27 cellular contexts compared by ENCODE assay signal in the genomic region with DNA sequence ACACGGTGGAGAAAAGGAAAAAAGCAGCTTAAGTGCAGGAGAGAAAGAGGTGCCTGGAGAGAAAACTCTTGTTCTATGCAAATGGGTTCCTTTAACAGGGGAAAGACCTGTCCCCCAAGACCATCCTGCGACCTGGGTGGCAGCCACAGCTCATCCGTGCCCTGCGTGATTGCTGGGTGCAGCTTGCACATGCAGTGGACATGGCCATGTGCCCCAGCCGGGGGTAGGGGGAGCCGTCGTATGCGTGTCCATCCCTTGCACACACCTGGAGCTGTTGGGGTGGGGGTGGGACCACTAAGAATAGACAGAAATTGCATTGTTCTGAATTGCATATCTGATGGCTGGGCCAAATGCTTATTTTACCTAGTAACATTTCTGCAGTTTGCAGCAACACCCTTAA.
"Had no signal": no experiment of that assay in that cellular context is flagged by ENCODE, and none has a peak within 500 bp of the region (broad histone marks: within the 10 kb centered on the region; RNA-seq: fewer than 3 reads in every experiment).

No MANE protein-coding gene starts in this region.

- ATAC-seq: stimulated activated effector memory CD8-positive, alpha-beta T cell treated with anti-CD3 and anti-CD28 coated beads, Interleukin-12 subunit alpha, Interleukin-12 subunit beta, amount 100 ng/mL, for 72 hours; stimulated activated memory B cell treated with anti-CD40 and anti-IgM and Interleukin-4, amounts not matched to agents 10 μg/mL and 1 μg/mL and 100 μg/mL, for 72 hours; stimulated activated naive B cell treated with anti-CD40 and anti-IgM and Interleukin-4, amounts not matched to agents 10 μg/mL and 1 μg/mL and 100 μg/mL, for 72 hours; stimulated activated naive CD8-positive, alpha-beta T cell treated with anti-CD3 and anti-CD28 coated beads, Interleukin-15, amount 100 ng/mL, for 72 hours; stimulated activated naive CD8-positive, alpha-beta T cell treated with anti-CD3 and anti-CD28 coated beads, Interleukin-15, Interleukin-2, amounts not matched to agents 100 U/mL and 50 U/mL, for 24 hours; upper lobe of right lung had no signal

- H3K27me3 Mint-ChIP-seq: stimulated activated memory B cell treated with anti-CD40 and anti-IgM and Interleukin-4, amounts not matched to agents 10 μg/mL and 1 μg/mL and 100 μg/mL, for 72 hours; stimulated activated naive B cell treated with anti-CD40 and anti-IgM and Interleukin-4, amounts not matched to agents 10 μg/mL and 1 μg/mL and 100 μg/mL, for 72 hours; stimulated activated naive CD8-positive, alpha-beta T cell treated with anti-CD3 and anti-CD28 coated beads, Interleukin-15, amount 100 ng/mL, for 72 hours; stimulated activated naive CD8-positive, alpha-beta T cell treated with anti-CD3 and anti-CD28 coated beads, Interleukin-15, Interleukin-2, amounts not matched to agents 100 ng/mL and 50 ng/mL, for 24 hours had no signal

- H3K9me3 Mint-ChIP-seq: stimulated activated effector memory CD8-positive, alpha-beta T cell treated with anti-CD3 and anti-CD28 coated beads, Interleukin-12 subunit alpha, Interleukin-12 subunit beta, amount 100 ng/mL, for 72 hours; stimulated activated memory B cell treated with anti-CD40 and anti-IgM and Interleukin-4, amounts not matched to agents 10 μg/mL and 1 μg/mL and 100 μg/mL, for 72 hours; stimulated activated naive B cell treated with anti-CD40 and anti-IgM and Interleukin-4, amounts not matched to agents 10 μg/mL and 1 μg/mL and 100 μg/mL, for 72 hours; stimulated activated naive CD8-positive, alpha-beta T cell treated with anti-CD3 and anti-CD28 coated beads, Interleukin-15, amount 100 ng/mL, for 72 hours; stimulated activated naive CD8-positive, alpha-beta T cell treated with anti-CD3 and anti-CD28 coated beads, Interleukin-15, Interleukin-2, amounts not matched to agents 100 ng/mL and 50 ng/mL, for 24 hours had no signal

- FAIRE-seq: urothelium cell line had no signal

- H3K27ac ChIP-seq: stomach, suprapubic skin, testis, thoracic aorta, thyroid gland, tibial artery, tibial nerve, transverse colon, upper lobe of left lung, upper lobe of right lung, uterus, vagina had no signal

- H3K4me3 Mint-ChIP-seq: stimulated activated effector memory CD8-positive, alpha-beta T cell treated with anti-CD3 and anti-CD28 coated beads, Interleukin-12 subunit alpha, Interleukin-12 subunit beta, amount 100 ng/mL, for 72 hours; stimulated activated memory B cell treated with anti-CD40 and anti-IgM and Interleukin-4, amounts not matched to agents 10 μg/mL and 1 μg/mL and 100 μg/mL, for 72 hours; stimulated activated naive B cell treated with anti-CD40 and anti-IgM and Interleukin-4, amounts not matched to agents 10 μg/mL and 1 μg/mL and 100 μg/mL, for 72 hours; stimulated activated naive CD8-positive, alpha-beta T cell treated with anti-CD3 and anti-CD28 coated beads, Interleukin-15, amount 100 ng/mL, for 72 hours; stimulated activated naive CD8-positive, alpha-beta T cell treated with anti-CD3 and anti-CD28 coated beads, Interleukin-15, Interleukin-2, amounts not matched to agents 100 ng/mL and 50 ng/mL, for 24 hours; type B pancreatic cell had no signal

- DNase-seq: stimulated activated CD4-positive, alpha-beta T cell treated with anti-CD3 and anti-CD28 coated beads, Interleukin-2, amount 100 ng/mL, for 48 hours; stimulated activated CD4-positive, alpha-beta T cell treated with anti-CD3 and anti-CD28 coated beads, Interleukin-4, amount 100 ng/mL, for 1 hour; stimulated activated CD4-positive, alpha-beta T cell treated with anti-CD3 and anti-CD28 coated beads, Interleukin-4, amount 100 ng/mL, for 24 hours; stimulated activated CD4-positive, alpha-beta T cell treated with anti-CD3 and anti-CD28 coated beads, Interleukin-4, amount 100 ng/mL, for 4 hours; stimulated activated CD8-positive, alpha-beta memory T cell treated with anti-CD3 and anti-CD28 coated beads, Interleukin-4, amount 100 ng/mL, for 48 hours; stimulated activated naive B cell treated with anti-CD40 and anti-IgM and Interleukin-4, amounts not matched to agents 10 μg/mL and 1 μg/mL and 100 μg/mL, for 72 hours; stimulated activated naive CD4-positive, alpha-beta T cell; stimulated activated naive CD4-positive, alpha-beta T cell treated with Interleukin-2 at 50 U/mL for 16 hours; stimulated activated naive CD8-positive, alpha-beta T cell treated with anti-CD3 and anti-CD28 coated beads, Interleukin-15, amount 100 ng/mL, for 72 hours; stimulated activated naive CD8-positive, alpha-beta T cell treated with anti-CD3 and anti-CD28 coated beads, Interleukin-15, Interleukin-2, amounts not matched to agents 100 U/mL and 50 U/mL, for 24 hours; stomach; testis; thyroid gland; tibial artery; transverse colon; upper lobe of right lung; uterus had no signal

- H3K9me3 ChIP-seq: stomach, suprapubic skin, testis, thoracic aorta, thyroid gland, tibial artery, tibial nerve, transverse colon, upper lobe of left lung, upper lobe of right lung, uterus, vagina had no signal

- H3K36me3 ChIP-seq: stomach, suprapubic skin, thoracic aorta, thyroid gland, tibial artery, tibial nerve, transverse colon, upper lobe of left lung, upper lobe of right lung, uterus, vagina had no signal

- H3K36me3 Mint-ChIP-seq: stimulated activated effector memory CD8-positive, alpha-beta T cell treated with anti-CD3 and anti-CD28 coated beads, Interleukin-12 subunit alpha, Interleukin-12 subunit beta, amount 100 ng/mL, for 72 hours; stimulated activated memory B cell treated with anti-CD40 and anti-IgM and Interleukin-4, amounts not matched to agents 10 μg/mL and 1 μg/mL and 100 μg/mL, for 72 hours; stimulated activated naive B cell treated with anti-CD40 and anti-IgM and Interleukin-4, amounts not matched to agents 10 μg/mL and 1 μg/mL and 100 μg/mL, for 72 hours; type B pancreatic cell had no signal

- H3K4me1 Mint-ChIP-seq: stimulated activated effector memory CD8-positive, alpha-beta T cell treated with anti-CD3 and anti-CD28 coated beads, Interleukin-12 subunit alpha, Interleukin-12 subunit beta, amount 100 ng/mL, for 72 hours; stimulated activated memory B cell treated with anti-CD40 and anti-IgM and Interleukin-4, amounts not matched to agents 10 μg/mL and 1 μg/mL and 100 μg/mL, for 72 hours; stimulated activated naive B cell treated with anti-CD40 and anti-IgM and Interleukin-4, amounts not matched to agents 10 μg/mL and 1 μg/mL and 100 μg/mL, for 72 hours; stimulated activated naive CD8-positive, alpha-beta T cell treated with anti-CD3 and anti-CD28 coated beads, Interleukin-15, amount 100 ng/mL, for 72 hours had no signal

- H3K4me3 ChIP-seq: stomach, suprapubic skin, testis, thoracic aorta, thyroid gland, tibial artery, tibial nerve, transverse colon, upper lobe of left lung, upper lobe of right lung, uterus, vagina had no signal

- H3K27ac Mint-ChIP-seq: stimulated activated effector memory CD8-positive, alpha-beta T cell treated with anti-CD3 and anti-CD28 coated beads, Interleukin-12 subunit alpha, Interleukin-12 subunit beta, amount 100 ng/mL, for 72 hours; stimulated activated memory B cell treated with anti-CD40 and anti-IgM and Interleukin-4, amounts not matched to agents 10 μg/mL and 1 μg/mL and 100 μg/mL, for 72 hours; stimulated activated naive B cell treated with anti-CD40 and anti-IgM and Interleukin-4, amounts not matched to agents 10 μg/mL and 1 μg/mL and 100 μg/mL, for 72 hours; stimulated activated naive CD8-positive, alpha-beta T cell treated with anti-CD3 and anti-CD28 coated beads, Interleukin-15, amount 100 ng/mL, for 72 hours; stimulated activated naive CD8-positive, alpha-beta T cell treated with anti-CD3 and anti-CD28 coated beads, Interleukin-15, Interleukin-2, amounts not matched to agents 100 ng/mL and 50 ng/mL, for 24 hours; type B pancreatic cell had no signal

- H3K4me1 ChIP-seq: stomach, suprapubic skin, testis, thyroid gland, tibial artery, tibial nerve, transverse colon, upper lobe of left lung, upper lobe of right lung, uterus, vagina had no signal
